8 cellular contexts compared by ENCODE assay signal in genomic region chr1:161013591-161014513, GRCh38. TPM values are rescaled to one million over a fixed set of nuclear protein-coding genes. Genes with fewer than 3 reads are reported as not detected.
DNase-seq lines count a peak whose midpoint lies in the region; ATAC-seq and TF ChIP-seq lines count a peak whose summit lies in the region.

No MANE protein-coding gene starts in this region.

- TF ChIP-seq CTCF in fibroblast of pulmonary artery (IDR thresholded peaks at IDR 0.05; ENCODE audit: low read length, missing control alignments) (no peak), neutrophil (IDR thresholded peaks at IDR 0.05) (peak; percentile 40)

- H3K36me3 ChIP-seq in neutrophil = no peaks in the 10 kb centered on the region

- peak overlapping the region; percentile 97 for H3K27ac ChIP-seq in neutrophil
- peak overlapping the region; percentile 54 for H3K27ac ChIP-seq in temporal lobe (ENCODE audit: low read depth, low read length)

- no peaks in the 10 kb centered on the region for H3K9me3 ChIP-seq in neutrophil

- H3K4me3 ChIP-seq in fibroblast of pulmonary artery (replicated peaks; ENCODE audit: low read depth, low read length) (peak overlapping the region; percentile 31), neutrophil (ENCODE audit: low read depth in 1 of 2, low read length in 1 of 2) (peak overlapping the region; percentile 63 to 64)

- DNase-seq in NOMO-1 treated with DMSO at 0.1 percent for 48 hours (lab: John Stamatoyannopoulos, UW; ENCODE audit: unreplicated experiment) = peak; percentile 89
- peak; percentile 63 for DNase-seq in activated T-cell treated with anti-CD3 and anti-CD28 coated beads, Interleukin-2, amount 50 U/mL, for 1 hour
- DNase-seq in fibroblast of pulmonary artery (ENCODE audit: low read depth) = peak; percentile 97
- DNase-seq in retina = no peak

- no peaks in the 10 kb centered on the region for H3K27me3 ChIP-seq in neutrophil

- peak; percentile 90 for ATAC-seq in GM18517 (IDR thresholded peaks at IDR 0.05; ENCODE audit: unreplicated experiment)
- ATAC-seq in HG02943 (IDR thresholded peaks at IDR 0.05; ENCODE audit: low read depth, unreplicated experiment) = peak; percentile 68

- peaks cover 73 to 80% of the 10 kb centered on the region in 2 experiments for H3K4me1 ChIP-seq in neutrophil (ENCODE audit: control insufficient read depth in 1 of 2, insufficient read depth in 1 of 2, low read depth in 1 of 2, low read length in 1 of 2)

RNA-seq across cellular contexts. Expression of gene F11R, which starts 7.1 kb away (rescaled TPM):
- total RNA-seq in temporal lobe = 6.6 TPM

RNA-seq across cellular contexts. Expression of gene TSTD1, which starts 24.9 kb away (rescaled TPM):
- total RNA-seq in temporal lobe = 26.1 TPM

RNA-seq across cellular contexts. Expression of gene USF1, which starts 31.9 kb away (rescaled TPM):
- 87.0 TPM for total RNA-seq in temporal lobe

RNA-seq across cellular contexts. Expression of gene ARHGAP30, which starts 55.8 kb away (rescaled TPM):
- total RNA-seq in temporal lobe = 0.49 TPM

RNA-seq across cellular contexts. Expression of gene ITLN2, which starts 59.2 kb away (rescaled TPM):
- total RNA-seq in temporal lobe = not detected
